In the genomic region with DNA sequence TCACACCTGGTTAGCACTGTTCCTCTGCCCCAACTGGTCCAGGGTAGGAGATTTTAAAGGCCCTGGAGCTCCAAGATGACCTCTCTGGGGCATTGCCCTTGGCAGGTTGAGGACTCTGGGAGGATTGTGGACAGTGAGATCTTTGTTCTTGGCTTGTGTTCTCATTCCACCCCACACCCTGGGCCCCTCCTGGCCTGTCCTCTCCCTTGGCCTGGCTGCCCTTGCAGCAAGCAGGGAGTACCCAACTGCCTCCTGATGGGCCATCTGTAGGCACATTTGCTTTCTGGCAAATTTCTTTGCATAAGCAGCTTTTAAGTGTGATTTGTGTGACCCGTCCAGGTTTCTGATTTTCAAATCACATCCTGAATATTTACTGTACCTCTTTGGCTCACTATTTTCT, we compare ENCODE assay signal across 16 cellular contexts.
DNase-seq lines count a peak whose midpoint lies in the region; ATAC-seq lines count a peak whose summit lies in the region.
"Had no signal": no experiment of that assay in that cellular context is flagged by ENCODE, and none has a peak within 500 bp of the region (broad histone marks: within the 10 kb centered on the region; RNA-seq: fewer than 3 reads in every experiment).

No MANE protein-coding gene starts in this region.

- in situ Hi-C loops in G401 (cut with HindIII; ENCODE audit: low sequenced_read_pairs): no loop called here

- intact Hi-C loops in sciatic nerve (cut with DNase I): no loop called here

- peak; percentile 93 for ATAC-seq in sciatic nerve
- ATAC-seq: GM12878, HCT116 had no signal

- peak; percentile 30 to 48 for DNase-seq in NCI-H524 (lab: John Stamatoyannopoulos, UW)
- no peak for DNase-seq in NCI-H524 treated with DMSO at 0.1 percent for 48 hours (lab: John Stamatoyannopoulos, UW)
- DNase-seq in G401 (ENCODE audit: low spot score): peak; percentile 98
- DNase-seq in cerebellar cortex (ENCODE audit: low spot score): peak; percentile 98
- DNase-seq in sciatic nerve (ENCODE audit: low spot score): no peak
- DNase-seq in T-helper 9 cell: no peak
- no peak for DNase-seq in NCI-H2029 treated with DMSO at 0.1 percent for 48 hours (lab: John Stamatoyannopoulos, UW)
- DNase-seq: Caco-2; CD4-positive, alpha-beta T cell; DMS79 treated with DMSO at 0.1 percent for 48 hours; GOT3; H7; HFFc6; IMR-90 had no signal

Comparison
In these comparisons a context has a peak if more than half of its experiments do, and no peak if none do; other contexts are left out.
1. DNase-seq: peak in NCI-H524 (2 of 2), G401 (single experiment) and cerebellar cortex (single experiment); none in NCI-H524 treated with DMSO at 0.1 percent for 48 hours (single experiment), sciatic nerve (single experiment), T-helper 9 cell (single experiment) and NCI-H2029 treated with DMSO at 0.1 percent for 48 hours (single experiment).